Comparison of ENCODE assay signal across 8 cellular contexts in the genomic region with DNA sequence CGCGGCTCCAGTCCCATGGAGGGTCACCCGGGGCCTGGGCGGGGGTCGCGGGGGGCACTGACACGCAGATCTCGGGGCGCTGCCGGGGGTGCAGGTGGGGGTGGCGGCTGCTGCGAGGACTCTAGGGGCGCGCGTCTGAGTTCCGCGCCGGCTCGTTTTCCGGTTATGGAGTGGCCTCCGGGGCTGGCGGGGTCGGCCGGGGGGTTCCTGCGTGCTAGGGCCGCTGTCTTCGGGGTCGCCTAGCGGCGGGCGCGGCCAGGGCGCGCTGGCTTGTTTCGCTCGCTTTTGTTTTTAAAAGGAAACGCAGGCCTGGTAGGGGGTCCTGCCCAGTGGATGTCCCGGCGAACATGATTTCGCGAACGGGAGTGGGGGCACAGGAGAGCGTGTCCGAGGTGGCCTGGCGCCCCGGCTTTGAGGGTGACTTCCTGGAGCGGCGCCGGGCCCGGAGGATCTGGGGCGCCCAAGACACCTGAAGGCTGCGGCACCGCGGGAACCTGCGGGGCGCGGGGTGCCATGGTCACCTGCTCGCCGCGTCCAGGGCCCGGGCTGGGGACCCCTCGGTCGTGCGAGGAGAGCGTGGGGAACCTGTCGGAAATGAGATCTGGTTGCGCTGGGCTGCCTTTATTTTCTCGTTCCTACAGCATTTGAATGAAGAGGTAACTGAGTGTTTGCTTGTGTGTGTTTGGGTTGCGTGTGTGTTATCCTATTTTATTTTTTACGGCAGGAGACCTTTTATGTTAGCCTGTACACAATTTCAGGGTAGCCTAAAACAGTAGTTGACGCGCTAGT. TPM values are rescaled to one million over a fixed set of nuclear protein-coding genes. Genes with fewer than 3 reads are reported as not detected.
DNase-seq lines count a peak whose midpoint lies in the region; ATAC-seq and TF ChIP-seq lines count a peak whose summit lies in the region.

No MANE protein-coding gene starts in this region.

- CTCF ChIA-PET in Caco-2 (lab: Charles Lee): interaction anchor here (1.1 kb wide), 2 partner anchors 35 to 330 kb away, joined by 4 to 7 read pairs; no protein-coding TSS in a partner anchor

- TF ChIP-seq CTCF in Caco-2 (IDR thresholded peaks at IDR 0.05; ENCODE audit: insufficient read depth in 1 of 2, low read depth in 1 of 2, low read length in 1 of 2, severe bottlenecking in 1 of 2, unreplicated experiment in 1 of 2) (peak in 1 of 2 experiments; percentile 8), foreskin fibroblast (IDR thresholded peaks at IDR 0.05; ENCODE audit: low read depth, low read length) (no peak)

- H3K27me3 Mint-ChIP-seq in Caco-2 (ENCODE audit: insufficient read depth, unreplicated experiment): no peaks in the 10 kb centered on the region
- no peaks in the 10 kb centered on the region for H3K27me3 Mint-ChIP-seq in activated T-helper 2 cell treated with anti-CD3 and anti-CD28 coated beads, Interferon-gamma antibody, Interleukin-2, Interleukin-4, amounts not matched to agents 10 μg/mL and 5 μg/mL and 100 μg/mL, durations not matched to agents 14 hours and 24 hours and 36 hours (ENCODE audit: low read depth)

- H3K4me1 Mint-ChIP-seq in Caco-2 (ENCODE audit: low read depth, unreplicated experiment): peaks cover 30% of the 10 kb centered on the region
- peaks cover 54% of the 10 kb centered on the region for H3K4me1 Mint-ChIP-seq in activated T-helper 2 cell treated with anti-CD3 and anti-CD28 coated beads, Interferon-gamma antibody, Interleukin-2, Interleukin-4, amounts not matched to agents 10 μg/mL and 5 μg/mL and 100 μg/mL, durations not matched to agents 14 hours and 24 hours and 36 hours (ENCODE audit: low read depth)

- intact Hi-C loops in Caco-2 (cut with micrococcal nuclease; ENCODE audit: unreplicated experiment) (loop anchor here (2.0 to 10.0 kb wide), 2 partner anchors 14 to 108 kb away; no protein-coding TSS in a partner anchor), posterior vena cava (cut with DNase I) (loop anchor here (10.0 kb wide), 2 partner anchors 52 to 328 kb away; no protein-coding TSS in a partner anchor)
- intact Hi-C loops in activated T-helper 2 cell treated with anti-CD3 and anti-CD28 coated beads, Interferon-gamma antibody, Interleukin-2, Interleukin-4, amounts not matched to agents 10 μg/mL and 5 μg/mL and 100 μg/mL, durations not matched to agents 14 hours and 24 hours and 36 hours (cut with micrococcal nuclease): loop anchor here (2.0 to 10.0 kb wide), 6 partner anchors 32 to 508 kb away; a partner anchor contains a TSS

- POLR2A ChIA-PET in Caco-2 (lab: Charles Lee): no interaction called here

- H3K9me3 Mint-ChIP-seq in Caco-2 (ENCODE audit: unreplicated experiment): no peaks in the 10 kb centered on the region
- H3K9me3 Mint-ChIP-seq in activated T-helper 2 cell treated with anti-CD3 and anti-CD28 coated beads, Interferon-gamma antibody, Interleukin-2, Interleukin-4, amounts not matched to agents 10 μg/mL and 5 μg/mL and 100 μg/mL, durations not matched to agents 14 hours and 24 hours and 36 hours: no peaks in the 10 kb centered on the region

- peak overlapping the region; percentile 87 for H3K27ac Mint-ChIP-seq in Caco-2 (ENCODE audit: unreplicated experiment)
- peak overlapping the region; percentile 93 for H3K27ac Mint-ChIP-seq in activated T-helper 2 cell treated with anti-CD3 and anti-CD28 coated beads, Interferon-gamma antibody, Interleukin-2, Interleukin-4, amounts not matched to agents 10 μg/mL and 5 μg/mL and 100 μg/mL, durations not matched to agents 14 hours and 24 hours and 36 hours

- DNase-seq in Caco-2 (peak in 1 of 2 experiments; percentile 41), NCI-H1105 treated with DMSO at 0.1 percent for 48 hours (lab: John Stamatoyannopoulos, UW) (peak; percentile 24), foreskin fibroblast (peak in 1 of 2 donors; percentile 38), posterior vena cava (ENCODE audit: low spot score) (peak; percentile 83)
- DNase-seq in activated T-helper 2 cell treated with anti-CD3 and anti-CD28 coated beads, Interferon-gamma antibody, Interleukin-2, Interleukin-4, amounts not matched to agents 10 μg/mL and 5 μg/mL and 100 μg/mL, durations not matched to agents 14 hours and 24 hours and 36 hours (ENCODE audit: low spot score): peak; percentile 38

- no peaks in the 10 kb centered on the region for H3K9me3 ChIP-seq in Caco-2

- peak; percentile 32 for ATAC-seq in GM21529 (IDR thresholded peaks at IDR 0.05; ENCODE audit: unreplicated experiment)
- ATAC-seq in HG03469 (IDR thresholded peaks at IDR 0.05; ENCODE audit: unreplicated experiment): no peak
- no peak for ATAC-seq in GM18520 (IDR thresholded peaks at IDR 0.05; ENCODE audit: unreplicated experiment)

- peak overlapping the region; percentile 83 for H3K4me3 Mint-ChIP-seq in Caco-2 (ENCODE audit: unreplicated experiment)
- H3K4me3 Mint-ChIP-seq in activated T-helper 2 cell treated with anti-CD3 and anti-CD28 coated beads, Interferon-gamma antibody, Interleukin-2, Interleukin-4, amounts not matched to agents 10 μg/mL and 5 μg/mL and 100 μg/mL, durations not matched to agents 14 hours and 24 hours and 36 hours (ENCODE audit: low read depth): peak overlapping the region; percentile 94

- BruUV-seq in Caco-2 (replicated peaks; lab: Mats Ljungman, UMichigan): no TSS peak

- no peaks in the 10 kb centered on the region for H3K27me3 ChIP-seq in Caco-2 (replicated peaks; ENCODE audit: control insufficient read depth, insufficient read depth, low read length)

- H3K36me3 Mint-ChIP-seq in Caco-2 (ENCODE audit: insufficient read depth, unreplicated experiment): peaks cover 30% of the 10 kb centered on the region
- peaks cover 48% of the 10 kb centered on the region for H3K36me3 Mint-ChIP-seq in activated T-helper 2 cell treated with anti-CD3 and anti-CD28 coated beads, Interferon-gamma antibody, Interleukin-2, Interleukin-4, amounts not matched to agents 10 μg/mL and 5 μg/mL and 100 μg/mL, durations not matched to agents 14 hours and 24 hours and 36 hours (ENCODE audit: low read depth)

- H3K4me3 ChIP-seq in Caco-2 (ENCODE audit: low read depth, low read length) (peak overlapping the region; percentile 86), foreskin fibroblast (ENCODE audit: low read depth in 1 of 2, low read length in 2 of 2) (peak overlapping the region; percentile 83 to 95)

- H3K4me1 ChIP-seq in Caco-2: peaks cover 28% of the 10 kb centered on the region

- H3K36me3 ChIP-seq in Caco-2 (ENCODE audit: control insufficient read depth, insufficient read depth, low read length): peaks cover 3% of the 10 kb centered on the region

RNA-seq across cellular contexts. Expression of a gene that starts 0.6 kb away (rescaled TPM):
- total RNA-seq in Caco-2 (2022): 20.4 and 26.9 TPM in 2 replicates
- total RNA-seq in activated T-helper 2 cell treated with anti-CD3 and anti-CD28 coated beads, Interferon-gamma antibody, Interleukin-2, Interleukin-4, amounts not matched to agents 10 μg/mL and 5 μg/mL and 100 μg/mL, durations not matched to agents 14 hours and 24 hours and 36 hours: 62.8 and 63.9 TPM in 2 replicates
- total RNA-seq in posterior vena cava: 10 to 100 TPM; 87.3 to 92.3 TPM
